16 cellular contexts compared by ENCODE assay signal in genomic region chr1:208221291-208221622, GRCh38. TPM values are rescaled to one million over a fixed set of nuclear protein-coding genes. Genes with fewer than 3 reads are reported as not detected.
DNase-seq lines count a peak whose midpoint lies in the region; ATAC-seq, FAIRE-seq and TF ChIP-seq lines count a peak whose summit lies in the region.
"Had no signal": no experiment of that assay in that cellular context is flagged by ENCODE, and none has a peak within 500 bp of the region (broad histone marks: within the 10 kb centered on the region; RNA-seq: fewer than 3 reads in every experiment).

No MANE protein-coding gene starts in this region.

- H3K18ac ChIP-seq in trophoblast cell (ENCODE audit: low read length), result peak overlapping the region; percentile 78

- BruUV-seq in PC-3 (replicated peaks; lab: Mats Ljungman, UMichigan), result no TSS peak

- H3K14ac ChIP-seq in trophoblast cell (ENCODE audit: low read length), result peak overlapping the region; percentile 6

- no peak overlapping the region for H3K4ac ChIP-seq in trophoblast cell (ENCODE audit: low read depth, low read length)

- H3K4me3 ChIP-seq in ACC112 (ENCODE audit: low read depth, low read length), result no peak overlapping the region
- no peak overlapping the region for H3K4me3 ChIP-seq in PC-3 (ENCODE audit: low read length)
- no peak overlapping the region for H3K4me3 ChIP-seq in esophagus (ENCODE audit: low read depth in 1 of 2, low read length in 2 of 2)
- no peak overlapping the region for H3K4me3 ChIP-seq in trophoblast cell (ENCODE audit: low read depth, low read length)

- no peaks in the 10 kb centered on the region for H3K9me2 ChIP-seq in PC-3 (replicated peaks; ENCODE audit: low read length)

- peak overlapping the region; percentile 61 for H4K8ac ChIP-seq in trophoblast cell (ENCODE audit: low read depth, low read length)

- H3K9ac ChIP-seq in PC-3 (ENCODE audit: low read length), result 0 out of 2 replicates have a peak overlapping the region, but pooled peaks have one; percentile 5
- no peak overlapping the region for H3K9ac ChIP-seq in trophoblast cell (ENCODE audit: low read length)

- peak overlapping the region; percentile 95 for H2AK5ac ChIP-seq in trophoblast cell (ENCODE audit: low read length)

- no peaks in the 10 kb centered on the region for H3K27me3 ChIP-seq in ACC112 (ENCODE audit: insufficient read depth, low read length)
- no peaks in the 10 kb centered on the region for H3K27me3 ChIP-seq in PC-3 (ENCODE audit: low read length)
- H3K27me3 ChIP-seq in esophagus (ENCODE audit: control insufficient read depth in 1 of 2, insufficient read depth in 2 of 2, low read length in 2 of 2), result no peaks in the 10 kb centered on the region
- H3K27me3 ChIP-seq in trophoblast cell (ENCODE audit: insufficient read depth, low read length), result no peaks in the 10 kb centered on the region

- H3K4me2 ChIP-seq in PC-3 (ENCODE audit: low read length) (peak overlapping the region; percentile 72), trophoblast cell (ENCODE audit: low read length) (no peak overlapping the region)

- no peak for FAIRE-seq in D721Med (lab: Jason Lieb, UNC)

- no peak for TF ChIP-seq CTCF in PC-3 (conservative IDR thresholded peaks at IDR 0.05; ENCODE audit: low read depth, low read length)
- no peak for TF ChIP-seq CTCF in D721Med (IDR thresholded peaks at IDR 0.05; ENCODE audit: insufficient read depth, missing control alignments)

- peak overlapping the region; percentile 11 for H2BK5ac ChIP-seq in trophoblast cell (ENCODE audit: low read depth, low read length, poor library complexity)

- CTCF ChIA-PET in PC-3 (lab: Charles Lee), result interaction anchor here (0.8 to 1.0 kb wide), 2 partner anchors 89 to 199 kb away, joined by 3 to 8 read pairs; no protein-coding TSS in a partner anchor

- POLR2A ChIA-PET in PC-3 (lab: Charles Lee; ENCODE audit: unreplicated experiment), result interaction anchor here (0.6 kb wide), 2 partner anchors 1184 to 1671 kb away, joined by 5 to 6 read pairs; no protein-coding TSS in a partner anchor

- H2AFZ ChIP-seq in ACC112 (ENCODE audit: low read length, unreplicated experiment) (no peak overlapping the region), PC-3 (ENCODE audit: low read length) (no peak overlapping the region), trophoblast cell (ENCODE audit: insufficient read depth, low read length, poor library complexity) (no peak overlapping the region)

- ATAC-seq in PC-3 (no peak), GM21381 (IDR thresholded peaks at IDR 0.05; ENCODE audit: unreplicated experiment) (no peak)
- ATAC-seq: activated CD4-positive, CD25-positive, alpha-beta regulatory T cell treated with anti-CD3 and anti-CD28 coated beads, Interleukin-2, amount 50 U/mL, for 24 hours; stimulated activated memory B cell treated with anti-CD40 and anti-IgM and Interleukin-4, amounts not matched to agents 10 μg/mL and 1 μg/mL and 100 μg/mL, for 72 hours had no signal

- no peak for DNase-seq in PC-3
- no peak for DNase-seq in trophoblast cell
- no peak for DNase-seq in D721Med (ENCODE audit: insufficient read length, low spot score)
- no peak for DNase-seq in NCI-H1436 (lab: John Stamatoyannopoulos, UW)
- DNase-seq in activated CD4-positive, CD25-positive, alpha-beta regulatory T cell (lab: John Stamatoyannopoulos, UW), result no peak
- DNase-seq: activated naive CD8-positive, alpha-beta T cell treated with anti-CD3 and anti-CD28 coated beads, Interleukin-2, amount 50 U/mL, for 24 hours; CD4-positive, alpha-beta T cell; MM.1S; NCI-H187 treated with DMSO at 0.1 percent for 48 hours; NCI-H524; T-helper 9 cell had no signal

- H3K79me1 ChIP-seq in trophoblast cell (ENCODE audit: low read length), result peaks cover 52% of the 10 kb centered on the region

- no peaks in the 10 kb centered on the region for H3K9me3 ChIP-seq in PC-3 (ENCODE audit: low read length)
- no peaks in the 10 kb centered on the region for H3K9me3 ChIP-seq in esophagus (ENCODE audit: control insufficient read depth in 2 of 2, insufficient read depth in 1 of 2, low read depth in 1 of 2, low read length in 1 of 2)
- H3K9me3 ChIP-seq in trophoblast cell (ENCODE audit: insufficient read depth, low read depth, low read length), result no peaks in the 10 kb centered on the region

- H3K27ac ChIP-seq in ACC112 (ENCODE audit: low read depth, low read length) (peak overlapping the region; percentile 70), PC-3 (ENCODE audit: low read length) (peak overlapping the region; percentile 89), esophagus (ENCODE audit: low read depth in 2 of 2, low read length in 1 of 2) (peak overlapping the region; percentile 43 to 61), trophoblast cell (ENCODE audit: low read depth, low read length) (peak overlapping the region; percentile 94)

- WGBS in esophagus, 2 donors, result 68 to 76% methylated on average over 1 of the region's 1 CpG
- WGBS in trophoblast cell (ENCODE audit: extremely low coverage, insufficient coverage, insufficient read length), result no CpG with 5 or more reads among the region's 1 CpG

- no peaks in the 10 kb centered on the region for H3F3A ChIP-seq in PC-3 (ENCODE audit: low read length, unreplicated experiment)

- H4K91ac ChIP-seq in trophoblast cell (ENCODE audit: low read depth, low read length), result peak overlapping the region; percentile 92

- intact Hi-C loops in PC-3 (cut with micrococcal nuclease), result no loop called here

- peak overlapping the region; percentile 95 for H2BK12ac ChIP-seq in trophoblast cell (ENCODE audit: low read length)

- H4K12ac ChIP-seq in trophoblast cell (ENCODE audit: low read depth, low read length), result no peak overlapping the region

- peaks cover 14% of the 10 kb centered on the region; the same call in 1 of the 2 replicates for H3K36me3 ChIP-seq in ACC112 (ENCODE audit: insufficient read depth, low read length)
- peaks cover 4% of the 10 kb centered on the region; the same call in 1 of the 2 replicates for H3K36me3 ChIP-seq in PC-3 (ENCODE audit: low read depth, low read length)
- H3K36me3 ChIP-seq in esophagus (ENCODE audit: control insufficient read depth in 2 of 2, insufficient read depth in 2 of 2, low read length in 1 of 2), result peaks cover 0 to 15% of the 10 kb centered on the region in 2 donors
- H3K36me3 ChIP-seq in trophoblast cell (ENCODE audit: control insufficient read depth in 1 of 2, insufficient read depth in 2 of 2, low read length in 2 of 2), result peaks cover 15 to 20% of the 10 kb centered on the region in 2 experiments

- no peak overlapping the region for H3K23ac ChIP-seq in trophoblast cell (ENCODE audit: low read length)

- H3K4me1 ChIP-seq in ACC112 (ENCODE audit: control insufficient read depth, insufficient read depth, low read length, unreplicated experiment) (peaks cover 53% of the 10 kb centered on the region), PC-3 (ENCODE audit: insufficient read depth, low read length) (peaks cover 50% of the 10 kb centered on the region), esophagus (ENCODE audit: control insufficient read depth in 2 of 2, insufficient read depth in 2 of 2, low read length in 1 of 2) (peaks cover 0 to 23% of the 10 kb centered on the region in 2 donors), trophoblast cell (ENCODE audit: control insufficient read depth in 1 of 2, insufficient read depth in 2 of 2, low read length in 2 of 2) (peaks cover 57 to 65% of the 10 kb centered on the region in 2 experiments)

- peaks cover 83% of the 10 kb centered on the region for H3K79me2 ChIP-seq in ACC112 (ENCODE audit: control insufficient read depth, insufficient read depth, low read length, unreplicated experiment)
- H3K79me2 ChIP-seq in PC-3 (ENCODE audit: low read length), result peaks cover 13% of the 10 kb centered on the region
- peaks cover 17% of the 10 kb centered on the region for H3K79me2 ChIP-seq in trophoblast cell (ENCODE audit: control insufficient read depth, insufficient read depth, low read length, poor library complexity)

- H4K20me1 ChIP-seq in PC-3 (ENCODE audit: low read length), result no peaks in the 10 kb centered on the region

- peak overlapping the region; percentile 89 for H2BK120ac ChIP-seq in trophoblast cell (ENCODE audit: insufficient read depth, low read length, poor library complexity)

RNA-seq across cellular contexts. Expression of gene PLXNA2, which starts 22.9 kb away (rescaled TPM):
- 15.8 and 16.2 TPM in 2 replicates for total RNA-seq in PC-3 (2014; rRNA removed)
- 10 to 100 TPM; 12.6 to 25.5 TPM for polyA plus RNA-seq in esophagus
- 35.3 and 35.7 TPM in 2 replicates for polyA plus RNA-seq in trophoblast cell (2013)
